ENCODE assay signal across 18 cellular contexts in the genomic region with DNA sequence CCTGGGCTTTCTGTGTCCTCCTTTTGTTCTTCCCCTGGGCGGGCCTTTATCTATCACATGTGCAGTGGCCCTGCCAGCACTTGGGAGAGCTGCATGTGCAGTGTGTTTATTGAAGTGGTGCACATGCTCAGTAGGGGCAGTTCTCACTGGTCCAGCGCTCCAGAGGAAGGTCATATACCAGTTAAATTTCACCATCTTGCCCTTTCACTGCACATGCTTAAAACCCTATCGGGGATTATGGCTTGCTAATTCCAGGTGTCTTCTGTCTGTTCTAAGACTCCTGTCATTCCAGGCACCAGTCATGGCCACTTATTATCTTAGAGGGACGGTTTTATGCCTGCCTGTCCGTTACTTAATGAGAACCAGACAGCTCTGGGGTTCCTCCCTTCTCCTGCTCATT. TPM values are rescaled to one million over a fixed set of nuclear protein-coding genes. Genes with fewer than 3 reads are reported as not detected.
DNase-seq lines count a peak whose midpoint lies in the region; ATAC-seq and TF ChIP-seq lines count a peak whose summit lies in the region.
"Had no signal": no experiment of that assay in that cellular context is flagged by ENCODE, and none has a peak within 500 bp of the region (broad histone marks: within the 10 kb centered on the region; RNA-seq: fewer than 3 reads in every experiment).

No MANE protein-coding gene starts in this region.

- no peak overlapping the region for H2AK5ac ChIP-seq in H9 (ENCODE audit: insufficient read length, low read length)

- no peak overlapping the region for H2BK5ac ChIP-seq in H9 (ENCODE audit: insufficient read length, low read length)

- H3K27ac ChIP-seq in H9 (ENCODE audit: insufficient read length, low read depth, low read length) (no peak overlapping the region), sigmoid colon (no peak overlapping the region), right lobe of liver (no peak overlapping the region), esophagus muscularis mucosa (replicated peaks in 1 of 4) (no peak overlapping the region)

- H4K20me1 ChIP-seq in H9 (ENCODE audit: control insufficient read depth, insufficient read depth, insufficient read length) = no peaks in the 10 kb centered on the region

- intact Hi-C loops in sigmoid colon (cut with DNase I) (no loop called here), right lobe of liver (cut with DNase I) (no loop called here), esophagus muscularis mucosa (cut with DNase I) (no loop called here)

- no peak overlapping the region for H3K56ac ChIP-seq in H9 (ENCODE audit: insufficient read length, low read depth, low read length)

- no peak overlapping the region for H3K18ac ChIP-seq in H9 (ENCODE audit: insufficient read length, low read depth, low read length)

- H3K9me3 ChIP-seq in H9 (ENCODE audit: control insufficient read depth, low read depth, low read length) (no peaks in the 10 kb centered on the region), iPS-15b (ENCODE audit: control insufficient read depth, insufficient read depth, low read length) (no peaks in the 10 kb centered on the region), sigmoid colon (no peaks in the 10 kb centered on the region), right lobe of liver (no peaks in the 10 kb centered on the region), esophagus muscularis mucosa (no peaks in the 10 kb centered on the region)
- H3K9me3 ChIP-seq: BE2C had no signal

- H3K4me2 ChIP-seq in H9 (ENCODE audit: insufficient read depth, insufficient read length, low read length) = no peak overlapping the region

- TF ChIP-seq CTCF in H9 (conservative IDR thresholded peaks at IDR 0.05) = no peak
- no peak for TF ChIP-seq CTCF in sigmoid colon (IDR thresholded peaks at IDR 0.05)
- TF ChIP-seq CTCF in right lobe of liver (IDR thresholded peaks at IDR 0.05) = no peak
- TF ChIP-seq CTCF in esophagus muscularis mucosa (IDR thresholded peaks at IDR 0.05) = no peak

- H3K79me1 ChIP-seq in H9 (ENCODE audit: insufficient read depth, low read depth, low read length, poor library complexity, severe bottlenecking) = no peaks in the 10 kb centered on the region

- H3K4me3 Mint-ChIP-seq in H9 = no peak overlapping the region
- H3K4me3 Mint-ChIP-seq: CD4-positive, alpha-beta memory T cell had no signal

- H3K4me3 ChIP-seq in iPS-15b (ENCODE audit: low read depth, low read length) (peak overlapping the region; percentile 13), sigmoid colon (no peak overlapping the region), right lobe of liver (no peak overlapping the region), esophagus muscularis mucosa (no peak overlapping the region)

- peaks cover 33 to 35% of the 10 kb centered on the region in 2 experiments for H3K4me1 Mint-ChIP-seq in H9

- no CpG with 5 or more reads among the region's 5 CpGs for WGBS in H9 (ENCODE audit: extremely low coverage, insufficient read length, low lambda C conversion rate)
- 83 to 90% methylated on average over 5 of the region's 5 CpGs for WGBS in sigmoid colon, 2 donors
- 92% methylated on average over 5 of the region's 5 CpGs for WGBS in right lobe of liver (ENCODE audit: insufficient coverage, low coverage, low lambda C conversion rate, missing lambda C conversion rate)
- 84% methylated on average over 5 of the region's 5 CpGs for WGBS in esophagus muscularis mucosa

- no peak overlapping the region for H4K5ac ChIP-seq in H9 (ENCODE audit: insufficient read length, low read depth, low read length)

- no peaks in the 10 kb centered on the region for H3K23me2 ChIP-seq in H9 (ENCODE audit: insufficient read length, low read depth, low read length, poor library complexity, severe bottlenecking)

- H3K79me2 ChIP-seq in H9 (ENCODE audit: insufficient read depth, low read length) = no peaks in the 10 kb centered on the region

- H3K36me3 Mint-ChIP-seq in H9 (ENCODE audit: insufficient read depth in 1 of 3, low read depth in 3 of 3) = peaks cover 9 to 27% (median 22%) of the 10 kb centered on the region in 3 experiments; a peak in 5 of 7 replicates

- peak overlapping the region in 2 of 3 experiments; percentile 71 to 80; a peak in 3 of 7 replicates for H3K27ac Mint-ChIP-seq in H9

- no peak overlapping the region for H3K14ac ChIP-seq in H9 (ENCODE audit: insufficient read depth, low read length)

- TF ChIP-seq POLR2A in sigmoid colon (IDR thresholded peaks at IDR 0.05) (no peak), right lobe of liver (IDR thresholded peaks at IDR 0.05) (no peak), esophagus muscularis mucosa (IDR thresholded peaks at IDR 0.05; ENCODE audit: low read depth) (no peak)

- ATAC-seq in right lobe of liver = no peak
- ATAC-seq: HCT116 had no signal

- H3K9ac ChIP-seq in H9 (ENCODE audit: extremely low read depth, insufficient read length, low read length) (no peak overlapping the region), iPS-15b (ENCODE audit: low read depth, low read length) (no peak overlapping the region)

- H3K4ac ChIP-seq in H9 (ENCODE audit: low read depth, low read length) = no peak overlapping the region

- no peak overlapping the region for H4K91ac ChIP-seq in H9 (ENCODE audit: insufficient read length, low read depth, low read length)

- TF ChIP-seq EP300 in sigmoid colon (IDR thresholded peaks at IDR 0.05) (no peak), esophagus muscularis mucosa (IDR thresholded peaks at IDR 0.05) (no peak)

- no peak overlapping the region for H2BK12ac ChIP-seq in H9 (ENCODE audit: insufficient read length, low read depth, low read length)

- H2BK20ac ChIP-seq in H9 (ENCODE audit: low read depth, low read length, poor library complexity, severe bottlenecking) = no peak overlapping the region

- no peak overlapping the region for H3K23ac ChIP-seq in H9 (ENCODE audit: insufficient read length, low read depth, low read length)

- H3K4me1 ChIP-seq in H9 (ENCODE audit: insufficient read depth, low read length) (peaks cover 6% of the 10 kb centered on the region; the same call in 1 of the 2 replicates), iPS-15b (ENCODE audit: control insufficient read depth, insufficient read depth, low read length) (peaks cover 15% of the 10 kb centered on the region), sigmoid colon (peaks cover 0 to 14% (median 0%) of the 10 kb centered on the region in 4 donors), right lobe of liver (no peaks in the 10 kb centered on the region), esophagus muscularis mucosa (peaks cover 0 to 4% (median 0%) of the 10 kb centered on the region in 4 donors)
- H3K4me1 ChIP-seq: BE2C had no signal

- H2BK15ac ChIP-seq in H9 (ENCODE audit: low read depth, low read length) = no peak overlapping the region

- no peak overlapping the region for H3T11ph ChIP-seq in H9 (ENCODE audit: low read length)

- no peak overlapping the region for H4K8ac ChIP-seq in H9 (replicated peaks; ENCODE audit: insufficient read length, low read depth, low read length)

- no peaks in the 10 kb centered on the region; the same call in 1 of the 2 replicates for H3K27me3 Mint-ChIP-seq in H9 (ENCODE audit: low read depth)
- H3K27me3 Mint-ChIP-seq: CD4-positive, alpha-beta memory T cell had no signal

- H2BK120ac ChIP-seq in H9 (ENCODE audit: low read depth, low read length, poor library complexity, severe bottlenecking) = no peak overlapping the region

- DNase-seq in H9 (peak; percentile 21), NCI-H82 treated with DMSO at 0.1 percent for 48 hours (lab: John Stamatoyannopoulos, UW; ENCODE audit: unreplicated experiment) (peak; percentile 28), sigmoid colon (peak; percentile 48), germinal center (ENCODE audit: low spot score) (no peak), right lobe of liver (no peak), esophagus muscularis mucosa (ENCODE audit: extremely low spot score) (no peak)
- DNase-seq: BE2C; CD4-positive, alpha-beta memory T cell; DMS79 treated with DMSO at 0.1 percent for 48 hours; Kasumi-1; NCI-H1105 treated with DMSO at 0.1 percent for 48 hours; NCI-H1930; NCI-H2171 treated with DMSO at 0.1 percent for 48 hours; NCI-H774 had no signal

- no peaks in the 10 kb centered on the region for H3K27me3 ChIP-seq in H9 (ENCODE audit: insufficient read depth, low read length)
- no peaks in the 10 kb centered on the region for H3K27me3 ChIP-seq in iPS-15b (ENCODE audit: control insufficient read depth, insufficient read depth, low read length)
- no peaks in the 10 kb centered on the region for H3K27me3 ChIP-seq in sigmoid colon
- H3K27me3 ChIP-seq in right lobe of liver = no peaks in the 10 kb centered on the region
- H3K27me3 ChIP-seq in esophagus muscularis mucosa = no peaks in the 10 kb centered on the region
- H3K27me3 ChIP-seq: BE2C had no signal

- H2AFZ ChIP-seq in H9 (ENCODE audit: low read length) = no peak overlapping the region

- no peaks in the 10 kb centered on the region for H3K9me3 Mint-ChIP-seq in H9
- H3K9me3 Mint-ChIP-seq: CD4-positive, alpha-beta memory T cell had no signal

- H3K36me3 ChIP-seq in iPS-15b (ENCODE audit: control insufficient read depth, insufficient read depth, low read length) (no peaks in the 10 kb centered on the region), sigmoid colon (peaks cover 0 to 34% (median 3%) of the 10 kb centered on the region in 4 donors), right lobe of liver (no peaks in the 10 kb centered on the region), esophagus muscularis mucosa (peaks cover 8 to 73% (median 48%) of the 10 kb centered on the region in 4 donors)
- H3K36me3 ChIP-seq: BE2C had no signal

RNA-seq across cellular contexts. Expression of gene ROPN1B, which starts 52.2 kb away (rescaled TPM):
- not detected in 2 replicates for total RNA-seq in H9 (2021)
- total RNA-seq in sigmoid colon = 1 to 10 TPM in 1 of 4 donors, not detected in 3; 1.1 TPM
- under 1 TPM in 1 of 3 donors, not detected in 2; 0.06 TPM for polyA plus RNA-seq in sigmoid colon
- 1 to 10 TPM in 1 of 6 experiments, under 1 TPM in 4, not detected in 1; 0.46 to 2.0 (median 0.60) TPM for total RNA-seq in right lobe of liver
- total RNA-seq in esophagus muscularis mucosa = under 1 TPM in 1 of 4 donors, not detected in 3; 0.52 TPM
- total RNA-seq: CD4-positive, alpha-beta memory T cell; NCI-H460 had no signal
- polyA plus RNA-seq: AG04450; CD4-positive, alpha-beta memory T cell had no signal

Comparison
In these comparisons a context has a peak if more than half of its experiments do, and no peak if none do; other contexts are left out.
1. DNase-seq: peak in H9 (single experiment), NCI-H82 treated with DMSO at 0.1 percent for 48 hours (single experiment) and sigmoid colon (single experiment); none in germinal center (single experiment), right lobe of liver (0 of 3) and esophagus muscularis mucosa (single experiment).